ENCODE assay signal across 8 cellular contexts in the genomic region with DNA sequence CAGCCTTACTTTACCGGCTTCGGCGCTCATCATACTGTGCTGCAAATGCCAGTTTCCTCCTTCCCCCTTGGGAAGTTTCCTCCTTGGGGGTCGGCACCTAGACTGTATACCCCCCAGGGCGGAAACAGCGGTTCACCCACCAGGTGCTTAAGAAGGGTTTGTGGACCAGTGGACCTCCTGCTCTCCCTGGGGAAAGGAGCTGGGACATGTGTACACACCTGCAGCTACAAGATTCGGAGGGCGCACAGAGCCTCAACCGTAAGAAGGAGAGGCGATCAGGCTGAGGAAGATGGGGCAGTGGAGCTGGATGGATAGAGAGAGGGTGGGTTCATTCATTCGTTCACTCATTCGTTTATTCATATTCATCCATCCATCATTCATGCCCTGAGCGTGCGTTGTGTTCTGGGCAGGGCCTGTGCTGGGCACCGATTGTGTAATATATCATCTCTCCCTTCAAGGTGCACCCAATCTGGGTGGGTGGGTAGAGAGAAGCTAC. TPM values are rescaled to one million over a fixed set of nuclear protein-coding genes. Genes with fewer than 3 reads are reported as not detected.
A peak's percentile ranks its signal among the peaks of the same experiment; 100 is the strongest.
DNase-seq lines count a peak whose midpoint lies in the region; ATAC-seq and TF ChIP-seq lines count a peak whose summit lies in the region.

No MANE protein-coding gene starts in this region.

- H3K4me3 ChIP-seq in AG10803 (ENCODE audit: low read length) (peak overlapping the region; percentile 70), colonic mucosa (peak overlapping the region; percentile 83)

- intact Hi-C loops in colonic mucosa (cut with DNase I) = loop anchor here (10.0 kb wide), 1 partner anchor 354 kb away; the partner anchor contains the start of gene DYNC1H1

- ATAC-seq in HG02938 (IDR thresholded peaks at IDR 0.05; ENCODE audit: unreplicated experiment) = no peak

- peaks cover 7% of the 10 kb centered on the region for H3K4me1 ChIP-seq in colonic mucosa

- H3K4me3 Mint-ChIP-seq in nephron = peak overlapping the region; percentile 94 to 97 (median 96)

- H3K9me3 Mint-ChIP-seq in nephron = no peaks in the 10 kb centered on the region

- peaks cover 63% of the 10 kb centered on the region for H3K4me1 Mint-ChIP-seq in nephron

- peak overlapping the region; percentile 98 to 99 (median 99) for H3K27ac Mint-ChIP-seq in nephron

- H3K36me3 Mint-ChIP-seq in nephron (ENCODE audit: low read depth) = peaks cover 3% of the 10 kb centered on the region

- H3K36me3 ChIP-seq in KOPT-K1 (ENCODE audit: insufficient read depth, low read length) (0 out of 2 replicates have a peak, but pooled peaks cover 8% of the 10 kb centered on the region), colonic mucosa (no peaks in the 10 kb centered on the region)

- no peaks in the 10 kb centered on the region for H3K27me3 ChIP-seq in colonic mucosa

- H3K9me3 ChIP-seq in KOPT-K1 (ENCODE audit: insufficient read depth, low read length, poor library complexity, severe bottlenecking) (no peaks in the 10 kb centered on the region), colonic mucosa (no peaks in the 10 kb centered on the region)

- DNase-seq in AG10803 (ENCODE audit: low read depth) (no peak), colonic mucosa (peak; percentile 30), NCI-H1694 treated with DMSO at 0.1 percent for 48 hours (lab: John Stamatoyannopoulos, UW) (no peak), RKO (ENCODE audit: low spot score) (no peak), COLO829 (ENCODE audit: low spot score) (no peak)

- peak overlapping the region; percentile 82 to 88 for H3K9ac ChIP-seq in colonic mucosa (ENCODE audit: low read depth in 2 of 2, low read length in 2 of 2)

- H3K27ac ChIP-seq in KOPT-K1 (ENCODE audit: low read depth, low read length, poor library complexity, severe bottlenecking) (peak overlapping the region; percentile 71), colonic mucosa (peak overlapping the region; percentile 80)

- peaks cover 10% of the 10 kb centered on the region for H3K27me3 Mint-ChIP-seq in nephron (ENCODE audit: low read depth)

- TF ChIP-seq CTCF in AG10803 (conservative IDR thresholded peaks at IDR 0.05; ENCODE audit: low read length) = no peak
- TF ChIP-seq CTCF in colonic mucosa (IDR thresholded peaks at IDR 0.05) = no peak
- no peak for TF ChIP-seq CTCF in nephron (IDR thresholded peaks at IDR 0.05; ENCODE audit: unreplicated experiment in 3 of 3)

RNA-seq across cellular contexts. Expression of gene ZNF839, which starts 0.7 kb away (rescaled TPM):
- total RNA-seq in colonic mucosa = 10 to 100 TPM in 1 of 2 donors, 1 to 10 TPM in 1; 7.2 to 11.0 TPM

RNA-seq across cellular contexts. Expression of gene MOK, which starts 13.9 kb away (rescaled TPM):
- total RNA-seq in colonic mucosa = 1 to 10 TPM; 4.8 to 6.9 TPM

RNA-seq across cellular contexts. Expression of gene CINP, which starts 43.9 kb away (rescaled TPM):
- total RNA-seq in colonic mucosa = 10 to 100 TPM; 29.5 to 43.2 TPM

RNA-seq across cellular contexts. Expression of gene TECPR2, which starts 43.9 kb away (rescaled TPM):
- total RNA-seq in colonic mucosa = 10 to 100 TPM; 16.5 to 18.2 TPM
